13 cellular contexts compared by ENCODE assay signal in the genomic region with DNA sequence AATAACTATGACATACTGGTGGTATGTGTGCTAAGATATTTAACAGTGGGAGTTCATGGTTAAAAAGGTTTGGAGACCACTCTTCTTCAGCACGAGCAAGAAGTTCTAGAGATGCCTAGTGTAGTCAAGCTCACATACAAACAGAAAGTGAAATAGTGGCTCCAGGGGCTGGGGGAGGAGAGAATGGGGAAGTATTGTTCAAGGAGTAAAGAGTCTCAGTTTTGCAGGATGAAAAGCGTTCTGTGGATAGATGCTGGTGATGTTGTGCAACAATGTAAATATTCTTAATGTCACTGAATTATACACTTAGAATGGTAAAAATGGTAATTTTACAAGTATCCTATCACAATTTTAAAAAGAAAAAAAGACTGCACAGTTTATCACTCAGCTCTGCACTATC. TPM values are rescaled to one million over a fixed set of nuclear protein-coding genes. Genes with fewer than 3 reads are reported as not detected.
DNase-seq lines count a peak whose midpoint lies in the region; ATAC-seq and TF ChIP-seq lines count a peak whose summit lies in the region.
"Had no signal": no experiment of that assay in that cellular context is flagged by ENCODE, and none has a peak within 500 bp of the region (broad histone marks: within the 10 kb centered on the region; RNA-seq: fewer than 3 reads in every experiment).

No MANE protein-coding gene starts in this region.

- H2BK120ac ChIP-seq in IMR-90 (ENCODE audit: low read depth, low read length), result no peak overlapping the region

- no peak overlapping the region for H3K23ac ChIP-seq in IMR-90 (ENCODE audit: low read depth, low read length)

- H3K27ac ChIP-seq in IMR-90 (ENCODE audit: insufficient read depth, low read length) (no peak overlapping the region), upper lobe of left lung (peak overlapping the region in 2 of 4 donors; percentile 23 to 41)
- H3K27ac ChIP-seq: A549, coronary artery, KMS-11 had no signal

- no peak overlapping the region for H3K4ac ChIP-seq in IMR-90 (ENCODE audit: low read depth, low read length)

- H3K79me1 ChIP-seq in IMR-90 (ENCODE audit: low read depth in 1 of 2, low read length in 2 of 2), result no peaks in the 10 kb centered on the region

- in situ Hi-C loops in IMR-90 (cut with MboI; ENCODE audit: low sequenced_read_pairs), result no loop called here

- no peak for TF ChIP-seq RAD21 in IMR-90 (IDR thresholded peaks at IDR 0.05; ENCODE audit: low read length)

- H3K9ac ChIP-seq in IMR-90 (ENCODE audit: low read depth, low read length), result no peak overlapping the region
- H3K9ac ChIP-seq: KMS-11 had no signal

- H4K8ac ChIP-seq in IMR-90 (ENCODE audit: low read depth in 2 of 2, low read length in 2 of 2), result no peak overlapping the region

- H3K56ac ChIP-seq in IMR-90 (ENCODE audit: extremely low read depth, insufficient read depth, low read length), result no peak overlapping the region

- no peak overlapping the region for H3K18ac ChIP-seq in IMR-90 (ENCODE audit: low read depth, low read length)

- no peak overlapping the region for H2BK15ac ChIP-seq in IMR-90 (ENCODE audit: low read depth, low read length)

- DNase-seq in activated CD4-positive, alpha-beta T cell treated with anti-CD3 and anti-CD28 coated beads, Interleukin-2, amount 10 ng/mL, durations not matched to agents 24 days and 14 days, result peak; percentile 68
- no peak for DNase-seq in activated CD4-positive, alpha-beta T cell treated with anti-CD3 and anti-CD28 coated beads, Interleukin-2, amount 10 ng/mL, durations not matched to agents 7 days and 5 days
- no peak for DNase-seq in IMR-90
- DNase-seq in amniotic epithelial cell (ENCODE audit: low read depth), result peak; percentile 19
- no peak for DNase-seq in sciatic nerve (ENCODE audit: low spot score)
- DNase-seq in upper lobe of left lung, result no peak
- DNase-seq: activated gamma-delta T cell treated with Interleukin-2 at 50 U/mL for 16 hours; stimulated activated CD4-positive, alpha-beta T cell treated with anti-CD3 and anti-CD28 coated beads, Interleukin-12 subunit alpha, Interleukin-12 subunit beta, amount 100 ng/mL, for 4 hours had no signal

- TF ChIP-seq CTCF in IMR-90 (conservative IDR thresholded peaks at IDR 0.05; ENCODE audit: low read depth, low read length), result no peak
- TF ChIP-seq CTCF in upper lobe of left lung (IDR thresholded peaks at IDR 0.05), result no peak

- H3K27ac Mint-ChIP-seq in activated CD4-positive, alpha-beta T cell treated with anti-CD3 and anti-CD28 coated beads, Interleukin-2, amount 10 ng/mL, durations not matched to agents 24 days and 14 days, result no peak overlapping the region
- no peak overlapping the region for H3K27ac Mint-ChIP-seq in activated CD4-positive, alpha-beta T cell treated with anti-CD3 and anti-CD28 coated beads, Interleukin-2, amount 10 ng/mL, durations not matched to agents 7 days and 5 days

- H3K4me3 ChIP-seq in IMR-90 (ENCODE audit: insufficient read depth, low read depth, low read length), result no peak overlapping the region
- H3K4me3 ChIP-seq in upper lobe of left lung, result no peak overlapping the region
- H3K4me3 ChIP-seq: A549, coronary artery had no signal

- TF ChIP-seq EP300 in upper lobe of left lung (IDR thresholded peaks at IDR 0.05), result no peak

- POLR2A ChIA-PET in activated CD4-positive, alpha-beta T cell treated with anti-CD3 and anti-CD28 coated beads, Interleukin-2, amount 10 ng/mL, durations not matched to agents 7 days and 5 days (lab: Charles Lee), result no interaction called here
- POLR2A ChIA-PET in IMR-90 (lab: Charles Lee; ENCODE audit: unreplicated experiment), result interaction anchor here (0.6 kb wide), 1 partner anchor 26 kb away, joined by 4 read pairs; no protein-coding TSS in a partner anchor

- H3K4me3 Mint-ChIP-seq in activated CD4-positive, alpha-beta T cell treated with anti-CD3 and anti-CD28 coated beads, Interleukin-2, amount 10 ng/mL, durations not matched to agents 24 days and 14 days, result peak overlapping the region; percentile 36
- no peak overlapping the region for H3K4me3 Mint-ChIP-seq in activated CD4-positive, alpha-beta T cell treated with anti-CD3 and anti-CD28 coated beads, Interleukin-2, amount 10 ng/mL, durations not matched to agents 7 days and 5 days

- WGBS in IMR-90 (ENCODE audit: extremely low coverage in 2 of 2, insufficient read length in 1 of 2), 2 experiments, result no CpG with 5 or more reads among the region's 2 CpGs
- WGBS in upper lobe of left lung, 2 donors, result 6 to 22% methylated on average over 2 of the region's 2 CpGs

- intact Hi-C loops in activated CD4-positive, alpha-beta T cell treated with anti-CD3 and anti-CD28 coated beads, Interleukin-2, amount 10 ng/mL, durations not matched to agents 24 days and 14 days (cut with micrococcal nuclease), result loop anchor here (5.0 kb wide), 1 partner anchor 41 kb away; no protein-coding TSS in a partner anchor
- intact Hi-C loops in IMR-90 (cut with micrococcal nuclease), result no loop called here
- intact Hi-C loops in sciatic nerve (cut with DNase I), result no loop called here

- H4K91ac ChIP-seq in IMR-90 (ENCODE audit: insufficient read depth, low read depth, low read length), result no peak overlapping the region

- ATAC-seq in IMR-90 (ENCODE audit: low read depth) (peak; percentile 68; the same call in 1 of the 2 replicates), sciatic nerve (peak; percentile 44), HG03196 (IDR thresholded peaks at IDR 0.05; ENCODE audit: unreplicated experiment) (no peak), upper lobe of left lung (ENCODE audit: low FRiP score in 2 of 2) (no peak), GM19455 (IDR thresholded peaks at IDR 0.05; ENCODE audit: unreplicated experiment) (no peak)
- ATAC-seq: A549 had no signal

- no peaks in the 10 kb centered on the region for H3K9me3 Mint-ChIP-seq in activated CD4-positive, alpha-beta T cell treated with anti-CD3 and anti-CD28 coated beads, Interleukin-2, amount 10 ng/mL, durations not matched to agents 24 days and 14 days
- H3K9me3 Mint-ChIP-seq in activated CD4-positive, alpha-beta T cell treated with anti-CD3 and anti-CD28 coated beads, Interleukin-2, amount 10 ng/mL, durations not matched to agents 7 days and 5 days, result no peaks in the 10 kb centered on the region

- no peaks in the 10 kb centered on the region for H3K36me3 Mint-ChIP-seq in activated CD4-positive, alpha-beta T cell treated with anti-CD3 and anti-CD28 coated beads, Interleukin-2, amount 10 ng/mL, durations not matched to agents 24 days and 14 days (ENCODE audit: low read depth)
- H3K36me3 Mint-ChIP-seq in activated CD4-positive, alpha-beta T cell treated with anti-CD3 and anti-CD28 coated beads, Interleukin-2, amount 10 ng/mL, durations not matched to agents 7 days and 5 days (ENCODE audit: low read depth), result no peaks in the 10 kb centered on the region

- H3K4me2 ChIP-seq in IMR-90 (ENCODE audit: low read depth, low read length), result peak overlapping the region; percentile 1; the same call in 1 of the 2 replicates
- H3K4me2 ChIP-seq: A549, KMS-11 had no signal

- no peak overlapping the region for H2AK9ac ChIP-seq in IMR-90 (replicated peaks; ENCODE audit: low read depth, low read length, poor library complexity)

- H3K27me3 Mint-ChIP-seq in activated CD4-positive, alpha-beta T cell treated with anti-CD3 and anti-CD28 coated beads, Interleukin-2, amount 10 ng/mL, durations not matched to agents 24 days and 14 days, result peaks cover 14% of the 10 kb centered on the region
- H3K27me3 Mint-ChIP-seq in activated CD4-positive, alpha-beta T cell treated with anti-CD3 and anti-CD28 coated beads, Interleukin-2, amount 10 ng/mL, durations not matched to agents 7 days and 5 days, result peaks cover 7% of the 10 kb centered on the region

- H3K4me1 Mint-ChIP-seq in activated CD4-positive, alpha-beta T cell treated with anti-CD3 and anti-CD28 coated beads, Interleukin-2, amount 10 ng/mL, durations not matched to agents 24 days and 14 days, result peaks cover 31% of the 10 kb centered on the region
- H3K4me1 Mint-ChIP-seq in activated CD4-positive, alpha-beta T cell treated with anti-CD3 and anti-CD28 coated beads, Interleukin-2, amount 10 ng/mL, durations not matched to agents 7 days and 5 days, result peaks cover 23% of the 10 kb centered on the region

- H3K9me3 ChIP-seq in IMR-90 (ENCODE audit: control insufficient read depth, insufficient read depth, low read length) (no peaks in the 10 kb centered on the region), upper lobe of left lung (no peaks in the 10 kb centered on the region)
- H3K9me3 ChIP-seq: A549 had no signal

- H2AFZ ChIP-seq in IMR-90 (replicated peaks; ENCODE audit: low read length, poor library complexity), result no peak overlapping the region

- H3K27me3 ChIP-seq in IMR-90 (ENCODE audit: control insufficient read depth, insufficient read depth, low read length) (peaks cover 9% of the 10 kb centered on the region), upper lobe of left lung (no peaks in the 10 kb centered on the region)

- H4K5ac ChIP-seq in IMR-90 (ENCODE audit: low read depth, low read length), result no peak overlapping the region

- no peak overlapping the region for H2AK5ac ChIP-seq in IMR-90 (ENCODE audit: low read depth, low read length)

- H3K36me3 ChIP-seq in IMR-90 (ENCODE audit: control insufficient read depth, insufficient read depth, low read length) (no peaks in the 10 kb centered on the region), upper lobe of left lung (no peaks in the 10 kb centered on the region)

- H3K4me1 ChIP-seq in IMR-90 (ENCODE audit: control insufficient read depth, insufficient read depth, low read length) (peaks cover 4% of the 10 kb centered on the region; the same call in 1 of the 2 replicates), upper lobe of left lung (peaks cover 5 to 22% (median 16%) of the 10 kb centered on the region in 4 donors)

- H4K20me1 ChIP-seq in IMR-90 (ENCODE audit: insufficient read depth, low read length), result no peaks in the 10 kb centered on the region

- no peak overlapping the region for H2BK20ac ChIP-seq in IMR-90 (ENCODE audit: low read depth, low read length)

- CTCF ChIA-PET in activated CD4-positive, alpha-beta T cell treated with anti-CD3 and anti-CD28 coated beads, Interleukin-2, amount 10 ng/mL, durations not matched to agents 7 days and 5 days (lab: Charles Lee), result interaction anchor here (0.6 kb wide), 1 partner anchor 69 kb away, joined by 3 read pairs; no protein-coding TSS in a partner anchor
- CTCF ChIA-PET in IMR-90 (lab: Yijun Ruan, JAX), result no interaction called here

- no peak for TF ChIP-seq POLR2A in IMR-90 (IDR thresholded peaks at IDR 0.05; ENCODE audit: low read depth, low read length)
- TF ChIP-seq POLR2A in upper lobe of left lung (IDR thresholded peaks at IDR 0.05), result no peak

- no TSS peak for BruUV-seq in IMR-90 (replicated peaks; lab: Mats Ljungman, UMichigan)

- H3K9me1 ChIP-seq in IMR-90 (ENCODE audit: insufficient read depth, low read length), result no peaks in the 10 kb centered on the region; the same call in 1 of the 2 replicates

- dilution Hi-C loops in IMR-90 (cut with HindIII; ENCODE audit: low sequenced_read_pairs, unreplicated experiment), result no loop called here

- no peak overlapping the region for H2BK5ac ChIP-seq in IMR-90 (ENCODE audit: low read depth, low read length, poor library complexity, severe bottlenecking)

- H3K14ac ChIP-seq in IMR-90 (replicated peaks; ENCODE audit: low read depth, low read length), result no peak overlapping the region

RNA-seq across cellular contexts. Expression of a gene that starts 29.0 kb away (rescaled TPM):
- total RNA-seq in activated CD4-positive, alpha-beta T cell treated with anti-CD3 and anti-CD28 coated beads, Interleukin-2, amount 10 ng/mL, durations not matched to agents 24 days and 14 days, result 16.2 and 19.4 TPM in 2 replicates
- 1 to 10 TPM; 6.9 to 7.9 TPM for total RNA-seq in activated CD4-positive, alpha-beta T cell treated with anti-CD3 and anti-CD28 coated beads, Interleukin-2, amount 10 ng/mL, durations not matched to agents 7 days and 5 days
- total RNA-seq in IMR-90 (2012; rRNA removed) (21.9 and 40.7 TPM in 2 replicates), sciatic nerve (270 TPM), upper lobe of left lung (1,000 to 10,000 TPM in 4 of 6 donors, 100 to 1,000 TPM in 2; 440 to 1,878 (median 1,131) TPM)
- 103 and 120 TPM in 2 replicates for polyA plus RNA-seq in IMR-90 (2012; rRNA removed)
- 117 and 156 TPM in 2 replicates for polyA plus RNA-seq in IMR-90 (2012; cell fraction: cytosol; rRNA removed)
- polyA plus RNA-seq in IMR-90 (2012; cell fraction: nucleus; rRNA removed; ENCODE audit: low replicate concordance), result 108 and 158 TPM in 2 replicates

Comparison
In these comparisons a context has a peak if more than half of its experiments do, and no peak if none do; other contexts are left out.
1. DNase-seq: peak in activated CD4-positive, alpha-beta T cell treated with anti-CD3 and anti-CD28 coated beads, Interleukin-2, amount 10 ng/mL, durations not matched to agents 24 days and 14 days (single experiment) and amniotic epithelial cell (single experiment); none in activated CD4-positive, alpha-beta T cell treated with anti-CD3 and anti-CD28 coated beads, Interleukin-2, amount 10 ng/mL, durations not matched to agents 7 days and 5 days (single experiment), IMR-90 (single experiment), sciatic nerve (single experiment) and upper lobe of left lung (0 of 2).
2. ATAC-seq: peak in IMR-90 (single experiment) and sciatic nerve (single experiment); none in HG03196 (single experiment), upper lobe of left lung (0 of 2) and GM19455 (single experiment).